In genomic region chr11:123478352-123478986, GRCh38 we compare ENCODE assay signal across 8 cellular contexts. TPM values are rescaled to one million over a fixed set of nuclear protein-coding genes. Genes with fewer than 3 reads are reported as not detected.
DNase-seq lines count a peak whose midpoint lies in the region; ATAC-seq and TF ChIP-seq lines count a peak whose summit lies in the region.

No MANE protein-coding gene starts in this region.

- H3K9me3 ChIP-seq in SJCRH30 (replicated peaks) (no peaks in the 10 kb centered on the region), iPS DF 6.9 (ENCODE audit: control insufficient read depth, insufficient read depth, low read length) (no peaks in the 10 kb centered on the region)

- no peaks in the 10 kb centered on the region for H3K9me3 Mint-ChIP-seq in activated CD4-positive, alpha-beta T cell treated with anti-CD3 and anti-CD28 coated beads for 36 hours (ENCODE audit: low read depth)

- peaks cover 14% of the 10 kb centered on the region for H3K36me3 Mint-ChIP-seq in activated CD4-positive, alpha-beta T cell treated with anti-CD3 and anti-CD28 coated beads for 36 hours (ENCODE audit: low read depth)

- POLR2A ChIA-PET in activated CD4-positive, alpha-beta T cell treated with anti-CD3 and anti-CD28 coated beads for 36 hours (lab: Charles Lee), result interaction anchor here (1.0 to 1.2 kb wide), 2 partner anchors 72 to 231 kb away, joined by 3 read pairs; no protein-coding TSS in a partner anchor

- H3K4me1 ChIP-seq in SJCRH30, result peaks cover 18% of the 10 kb centered on the region
- H3K4me1 ChIP-seq in iPS DF 6.9 (ENCODE audit: control insufficient read depth, insufficient read depth, low read length), result peaks cover 4% of the 10 kb centered on the region; the same call in 1 of the 2 replicates

- intact Hi-C loops in activated CD4-positive, alpha-beta T cell treated with anti-CD3 and anti-CD28 coated beads for 36 hours (cut with DNase I, micrococcal nuclease), result loop anchor here (1.0 to 5.0 kb wide), 12 partner anchors 24 to 368 kb away; no protein-coding TSS in a partner anchor

- in situ Hi-C loops in brain microvascular endothelial cell (cut with HindIII; ENCODE audit: low pct_ligation_motif_present, low sequenced_read_pairs), result no loop called here

- peak; percentile 72 for TF ChIP-seq CTCF in brain microvascular endothelial cell (IDR thresholded peaks at IDR 0.05; ENCODE audit: low read depth, low read length, missing control alignments)

- peak overlapping the region; percentile 32 for H3K27ac Mint-ChIP-seq in activated CD4-positive, alpha-beta T cell treated with anti-CD3 and anti-CD28 coated beads for 36 hours

- WGBS in iPS DF 6.9 (ENCODE audit: insufficient coverage, insufficient read length), result no CpG with 5 or more reads among the region's 5 CpGs

- no peaks in the 10 kb centered on the region for H3K27me3 Mint-ChIP-seq in activated CD4-positive, alpha-beta T cell treated with anti-CD3 and anti-CD28 coated beads for 36 hours

- H3K27me3 ChIP-seq in SJCRH30, result no peaks in the 10 kb centered on the region
- no peaks in the 10 kb centered on the region for H3K27me3 ChIP-seq in brain microvascular endothelial cell (replicated peaks)
- no peaks in the 10 kb centered on the region for H3K27me3 ChIP-seq in iPS DF 6.9 (ENCODE audit: control insufficient read depth, insufficient read depth, low read length)

- H3K36me3 ChIP-seq in SJCRH30 (no peaks in the 10 kb centered on the region), brain microvascular endothelial cell (replicated peaks) (no peaks in the 10 kb centered on the region), iPS DF 6.9 (ENCODE audit: control insufficient read depth, insufficient read depth, low read length) (no peaks in the 10 kb centered on the region)

- H3K27ac ChIP-seq in SJCRH30, result no peak overlapping the region
- no peak overlapping the region for H3K27ac ChIP-seq in brain microvascular endothelial cell
- no peak overlapping the region for H3K27ac ChIP-seq in iPS DF 6.9 (ENCODE audit: low read length)

- H3K4me3 Mint-ChIP-seq in activated CD4-positive, alpha-beta T cell treated with anti-CD3 and anti-CD28 coated beads for 36 hours, result no peak overlapping the region

- H3K4me1 Mint-ChIP-seq in activated CD4-positive, alpha-beta T cell treated with anti-CD3 and anti-CD28 coated beads for 36 hours, result peaks cover 36% of the 10 kb centered on the region

- ATAC-seq in activated CD4-positive, alpha-beta T cell treated with anti-CD3 and anti-CD28 coated beads for 36 hours, result peak; percentile 22
- ATAC-seq in HG03521 (IDR thresholded peaks at IDR 0.05; ENCODE audit: unreplicated experiment), result no peak

- H3K4me3 ChIP-seq in SJCRH30, result no peak overlapping the region
- no peak overlapping the region for H3K4me3 ChIP-seq in brain microvascular endothelial cell (ENCODE audit: low read depth, low read length)
- H3K4me3 ChIP-seq in iPS DF 6.9 (ENCODE audit: low read length), result no peak overlapping the region
- H3K4me3 ChIP-seq in skeletal muscle cell (ENCODE audit: low read depth, low read length), result no peak overlapping the region

- DNase-seq in activated CD4-positive, alpha-beta T cell treated with anti-CD3 and anti-CD28 coated beads for 36 hours, result peak; percentile 40
- no peak for DNase-seq in activated CD4-positive, alpha-beta T cell treated with anti-CD3 and anti-CD28 coated beads, Interleukin-2, amount 50 U/mL, for 1 hour
- DNase-seq in MV-4-11 (lab: John Stamatoyannopoulos, UW) (peak; percentile 82), SJCRH30 (peak; percentile 44 to 78), brain microvascular endothelial cell (peak; percentile 64), iPS DF 6.9 (ENCODE audit: low read depth, low spot score) (peak; percentile 60), skeletal muscle cell (ENCODE audit: low read depth) (peak; percentile 53)

- CTCF ChIA-PET in activated CD4-positive, alpha-beta T cell treated with anti-CD3 and anti-CD28 coated beads for 36 hours (lab: Charles Lee), result interaction anchor here (0.5 to 3.2 kb wide), 31 partner anchors 8 to 395 kb away, joined by 3 to 83 read pairs (median 4); no protein-coding TSS in a partner anchor

RNA-seq across cellular contexts. Expression of gene GRAMD1B, which starts 48.4 kb away (rescaled TPM):
- total RNA-seq in activated CD4-positive, alpha-beta T cell treated with anti-CD3 and anti-CD28 coated beads for 36 hours, result 10 to 100 TPM; 38.6 to 45.7 TPM
- 18.0 and 22.9 TPM in 2 replicates for total RNA-seq in SJCRH30 (2014; rRNA removed; shearing (Covaris generic))
